ENCODE assay signal across 14 cellular contexts in the genomic region with DNA sequence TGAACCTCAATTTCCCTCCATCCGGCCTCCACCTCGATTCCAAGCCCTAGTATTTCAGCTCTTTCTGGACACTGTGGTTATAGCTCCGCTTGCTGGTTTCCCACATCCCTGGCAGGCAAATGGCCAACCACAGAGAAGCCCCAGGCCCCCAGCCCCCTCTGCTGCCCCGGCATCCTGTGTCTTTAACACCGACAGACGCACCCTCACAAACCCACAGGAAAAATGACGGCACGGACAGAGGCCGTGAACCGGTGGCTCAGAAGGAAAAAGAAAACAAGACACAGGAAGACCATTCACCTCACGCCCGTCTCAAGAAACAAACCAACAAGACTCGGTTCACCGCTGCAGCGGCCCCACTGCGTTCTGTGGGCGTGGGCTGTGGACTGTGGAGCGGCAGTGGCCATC. TPM values are rescaled to one million over a fixed set of nuclear protein-coding genes. Genes with fewer than 3 reads are reported as not detected.
DNase-seq lines count a peak whose midpoint lies in the region; ATAC-seq and TF ChIP-seq lines count a peak whose summit lies in the region.
"Had no signal": no experiment of that assay in that cellular context is flagged by ENCODE, and none has a peak within 500 bp of the region (broad histone marks: within the 10 kb centered on the region; RNA-seq: fewer than 3 reads in every experiment).

No MANE protein-coding gene starts in this region.

- no peak overlapping the region for H3K27ac ChIP-seq in left ventricle myocardium inferior (replicated peaks)
- peak overlapping the region; percentile 33 to 69 for H3K27ac ChIP-seq in left lung

- peaks cover 53% of the 10 kb centered on the region for H3K4me1 ChIP-seq in left ventricle myocardium inferior
- peaks cover 23 to 87% of the 10 kb centered on the region in 2 donors for H3K4me1 ChIP-seq in left lung

- H3K27me3 ChIP-seq in left ventricle myocardium inferior (ENCODE audit: low read depth) (peaks cover 55% of the 10 kb centered on the region), left lung (peaks cover 0 to 32% of the 10 kb centered on the region in 2 donors)
- H3K27me3 ChIP-seq: BE2C had no signal

- TF ChIP-seq CTCF in left ventricle myocardium inferior (IDR thresholded peaks at IDR 0.05; ENCODE audit: borderline replicate concordance) (peak; percentile 30), left lung (IDR thresholded peaks at IDR 0.05) (no peak)

- ATAC-seq in left ventricle myocardium superior: no peak
- no peak for ATAC-seq in left lung
- no peak for ATAC-seq in HG02678 (IDR thresholded peaks at IDR 0.05; ENCODE audit: unreplicated experiment)
- ATAC-seq in HG02885 (IDR thresholded peaks at IDR 0.05; ENCODE audit: poor library complexity, unreplicated experiment): no peak
- ATAC-seq: sciatic nerve had no signal

- peaks cover 11% of the 10 kb centered on the region for H3K36me3 ChIP-seq in left ventricle myocardium inferior
- peaks cover 0 to 19% of the 10 kb centered on the region in 2 donors for H3K36me3 ChIP-seq in left lung

- intact Hi-C loops in left ventricle myocardium inferior (cut with micrococcal nuclease) (no loop called here), left ventricle myocardium superior (cut with micrococcal nuclease) (no loop called here), left lung (cut with DNase I) (no loop called here)

- no peak for DNase-seq in left ventricle myocardium inferior
- no peak for DNase-seq in left ventricle myocardium superior
- DNase-seq in activated gamma-delta T cell (lab: John Stamatoyannopoulos, UW): peak; percentile 35
- no peak for DNase-seq in left lung
- DNase-seq in stimulated activated CD4-positive, alpha-beta T cell treated with anti-CD3 and anti-CD28 coated beads, Interleukin-12 subunit alpha, Interleukin-12 subunit beta, amount 100 ng/mL, for 4 hours: no peak
- no peak for DNase-seq in NCI-H1436 (lab: John Stamatoyannopoulos, UW)
- DNase-seq: activated CD4-positive, alpha-beta T cell treated with anti-CD3 and anti-CD28 coated beads for 1 hour; BE2C; caudate nucleus; NCI-H2081 treated with DMSO at 0.1 percent for 48 hours had no signal

- H3K9me3 ChIP-seq in left ventricle myocardium inferior (replicated peaks): no peaks in the 10 kb centered on the region
- H3K9me3 ChIP-seq in left lung: no peaks in the 10 kb centered on the region
- H3K9me3 ChIP-seq: BE2C had no signal

- H3K4me3 ChIP-seq in left ventricle myocardium inferior (no peak overlapping the region), left lung (no peak overlapping the region)

RNA-seq across cellular contexts. Expression of a gene that starts 1.5 kb away (rescaled TPM):
- total RNA-seq in left ventricle myocardium inferior (1.6 TPM), left ventricle myocardium superior (1.7 TPM), left lung (10 to 100 TPM; 39.7 to 85.4 TPM)
- total RNA-seq: frontal cortex had no signal

RNA-seq across cellular contexts. Expression of a gene that starts 5.6 kb away (rescaled TPM):
- 19.8 TPM for total RNA-seq in left ventricle myocardium inferior
- total RNA-seq in left ventricle myocardium superior: 23.9 TPM
- 10 to 100 TPM; 34.2 to 56.6 TPM for total RNA-seq in left lung

RNA-seq across cellular contexts. Expression of a gene that starts 15.0 kb away (rescaled TPM):
- 11.7 TPM for total RNA-seq in left ventricle myocardium inferior
- 18.3 TPM for total RNA-seq in left ventricle myocardium superior
- total RNA-seq in left lung: 1 to 10 TPM; 2.0 to 2.3 TPM

RNA-seq across cellular contexts. Expression of a gene that starts 20.5 kb away (rescaled TPM):
- 3,579 TPM for total RNA-seq in left ventricle myocardium inferior
- 5,424 TPM for total RNA-seq in left ventricle myocardium superior
- 100 to 1,000 TPM; 133 to 137 TPM for total RNA-seq in left lung

RNA-seq across cellular contexts. Expression of a gene that starts 30.2 kb away (rescaled TPM):
- total RNA-seq in left ventricle myocardium inferior (29.9 TPM), left ventricle myocardium superior (33.8 TPM), left lung (10 to 100 TPM; 34.5 to 34.8 TPM)

Comparison
In these comparisons a context has a peak if more than half of its experiments do, and no peak if none do; other contexts are left out.
1. RNA of a gene that starts 1.5 kb away (total RNA-seq): 39.7 to 85.4 TPM in left lung; 1.7 TPM in left ventricle myocardium superior (single experiment) and 1.6 TPM in left ventricle myocardium inferior (single experiment); every median in the first group is over 10 times any median in the second.